ENCODE assay signal across 1 cellular context in genomic region chr2:74553892-74554820, GRCh38.
TF ChIP-seq lines count a peak whose summit lies in the region.

DOK1 (plus strand) TSS chr2:74554720; CDS start chr2:74554755, 35 bp downstream.
LOXL3 (minus strand) TSS chr2:74553942; CDS start chr2:74552634, 1,308 bp downstream.

TF ChIP-seq in K562, 482 proteins besides CTCF, POLR2A, EP300 and RAD21 (continues in another document):
- TF ChIP-seq NFE2 (IDR thresholded peaks at IDR 0.05; ENCODE audit: low read depth) (peak; percentile 61), ZNF639 (CRISPR knock-in tag; conservative IDR thresholded peaks at IDR 0.05 in 1 of 2, IDR thresholded peaks at IDR 0.05 in 1 of 2) (peak in 1 of 2 experiments; percentile 92; a peak in 1 of 4 replicates), NR1H2 (CRISPR knock-in tag; IDR thresholded peaks at IDR 0.05) (no peak), ID3 (CRISPR knock-in tag; IDR thresholded peaks at IDR 0.05) (no peak), ID3 (tag; IDR thresholded peaks at IDR 0.05) (peak; percentile 66; the same call in 1 of the 2 replicates), GABPA (tag; conservative IDR thresholded peaks at IDR 0.05; ENCODE audit: low read depth) (peak; percentile 76), ZNF407 (IDR thresholded peaks at IDR 0.05; ENCODE audit: low read depth) (no peak), BCLAF1 (IDR thresholded peaks at IDR 0.05; ENCODE audit: borderline replicate concordance in 1 of 2, control insufficient read depth in 1 of 2, low read depth in 2 of 2, low read length in 1 of 2) (0 out of 4 replicates have a peak, but pooled peaks of 1 of the 2 experiments have one; percentile 23), ZNF282 (CRISPR knock-in tag; IDR thresholded peaks at IDR 0.05) (no peak), ZNF444 (CRISPR knock-in tag; IDR thresholded peaks at IDR 0.05) (peak; percentile 23; the same call in 1 of the 2 replicates), FOS (IDR thresholded peaks at IDR 0.05; ENCODE audit: extremely low read depth, insufficient read length) (no peak), MTA1 (IDR thresholded peaks at IDR 0.05; ENCODE audit: borderline replicate concordance) (peak; percentile 77), ATF2 (CRISPR knock-in tag; IDR thresholded peaks at IDR 0.05) (peak; percentile 86; the same call in 1 of the 2 replicates), NONO (IDR thresholded peaks at IDR 0.05; ENCODE audit: low read depth in 2 of 2, low read length in 1 of 2) (peak in 1 of 2 experiments; percentile 34; a peak in 2 of 4 replicates), ZNF511 (CRISPR knock-in tag; IDR thresholded peaks at IDR 0.05) (peak; percentile 61; the same call in 1 of the 2 replicates), SMAD1 (IDR thresholded peaks at IDR 0.05; ENCODE audit: low read depth, low read length, partially characterized antibody) (peak; percentile 23), ATF6 (CRISPR knock-in tag; IDR thresholded peaks at IDR 0.05) (no peak), SMARCA5 (IDR thresholded peaks at IDR 0.05) (no peak), LCOR (CRISPR knock-in tag; IDR thresholded peaks at IDR 0.05) (peak; percentile 56; the same call in 1 of the 2 replicates), ZNF408 (CRISPR knock-in tag; IDR thresholded peaks at IDR 0.05; ENCODE audit: low read depth) (no peak), SIN3A (IDR thresholded peaks at IDR 0.05; ENCODE audit: borderline replicate concordance in 2 of 2, control insufficient read depth in 1 of 2, low read depth in 2 of 2, low read length in 2 of 2) (peak in 1 of 2 experiments; percentile 56; a peak in 1 of 4 replicates), HBP1 (CRISPR knock-in tag; IDR thresholded peaks at IDR 0.05) (no peak), NFRKB (IDR thresholded peaks at IDR 0.05; ENCODE audit: low read depth) (peak; percentile 49; the same call in 1 of the 2 replicates), ZEB2 (IDR thresholded peaks at IDR 0.05) (no peak), ZNF140 (CRISPR knock-in tag; IDR thresholded peaks at IDR 0.05) (no peak), ZNF184 (CRISPR knock-in tag; IDR thresholded peaks at IDR 0.05) (no peak), HOXB6 (CRISPR knock-in tag; IDR thresholded peaks at IDR 0.05; ENCODE audit: borderline replicate concordance) (no peak), HDAC2 (IDR thresholded peaks at IDR 0.05) (no peak), ZNF445 (CRISPR knock-in tag; IDR thresholded peaks at IDR 0.05; ENCODE audit: low read depth) (no peak), MLLT1 (IDR thresholded peaks at IDR 0.05) (no peak), LARP7 (IDR thresholded peaks at IDR 0.05) (no peak), PTBP1 (IDR thresholded peaks at IDR 0.05; ENCODE audit: low read depth, low read length) (no peak), DIDO1 (tag; IDR thresholded peaks at IDR 0.05; ENCODE audit: low read depth) (no peak), EZH2 (IDR thresholded peaks at IDR 0.05; ENCODE audit: borderline replicate concordance, low read depth, low read length) (no peak), E2F3 (CRISPR knock-in tag; IDR thresholded peaks at IDR 0.05) (peak; percentile 85; the same call in 1 of the 2 replicates), MYBL2 (IDR thresholded peaks at IDR 0.05; ENCODE audit: low read depth) (no peak), MYBL2 (CRISPR knock-in tag; IDR thresholded peaks at IDR 0.05; ENCODE audit: borderline replicate concordance) (no peak)
